18 cellular contexts compared by ENCODE assay signal in the genomic region with DNA sequence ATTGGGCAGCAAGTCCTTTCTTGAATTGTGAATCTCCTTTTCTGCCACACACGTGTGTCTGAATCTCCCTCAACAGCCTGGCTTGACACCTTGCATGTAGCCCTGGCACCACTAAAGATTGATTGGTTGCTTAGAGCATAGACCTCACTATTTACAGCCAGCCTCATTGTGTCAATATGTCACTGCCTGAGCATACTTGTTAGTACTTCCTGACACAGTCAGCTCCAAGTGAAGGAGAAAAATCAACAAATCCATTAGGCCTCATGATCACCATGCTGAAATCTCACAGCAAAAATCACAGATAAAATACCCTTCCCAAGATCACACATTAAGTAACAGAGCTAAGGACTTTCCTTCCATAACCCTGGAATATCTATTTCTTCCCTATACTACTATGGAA.
"Had no signal": no experiment of that assay in that cellular context is flagged by ENCODE, and none has a peak within 500 bp of the region (broad histone marks: within the 10 kb centered on the region; RNA-seq: fewer than 3 reads in every experiment).

No MANE protein-coding gene starts in this region.

- H3K4me3 ChIP-seq: ascending aorta, gastrocnemius medialis, pancreas, sigmoid colon, spleen, thoracic aorta, upper lobe of right lung had no signal

- H3K4me1 ChIP-seq: gastrocnemius medialis, pancreas, upper lobe of right lung had no signal

- FAIRE-seq: pancreas had no signal

- H3K27me3 ChIP-seq: ascending aorta, gastrocnemius medialis, pancreas, sigmoid colon, spleen, upper lobe of right lung had no signal

- H3K9me3 ChIP-seq: ascending aorta, gastrocnemius medialis, pancreas, sigmoid colon, spleen, thoracic aorta, upper lobe of right lung had no signal

- H3K36me3 ChIP-seq: ascending aorta, gastrocnemius medialis, pancreas, sigmoid colon, spleen, thoracic aorta, upper lobe of right lung, WERI-Rb-1 had no signal

- DNase-seq: activated CD4-positive, alpha-beta T cell treated with anti-CD3 and anti-CD28 coated beads for 1 hour; activated gamma-delta T cell; activated T-cell treated with anti-CD3 and anti-CD28 coated beads, Interleukin-2, amount 50 U/mL, for 72 hours; cerebellar nuclear complex; effector CD4-positive, alpha-beta T cell; gastrocnemius medialis; kidney glomerular epithelial cell; mesenchymal stem cell; naive thymus-derived CD8-positive, alpha-beta T cell; pancreas; sigmoid colon; spleen; stimulated activated CD4-positive, alpha-beta T cell treated with anti-CD3 and anti-CD28 coated beads, Interleukin-4, amount 100 ng/mL, for 4 hours; T-helper 17 cell; upper lobe of right lung had no signal

- H3K27ac ChIP-seq: ascending aorta, gastrocnemius medialis, pancreas, sigmoid colon, spleen, thoracic aorta, upper lobe of right lung had no signal
